ENCODE assay signal across 19 cellular contexts in genomic region chr1:56206391-56206790, GRCh38.
A peak's percentile ranks its signal among the peaks of the same experiment; 100 is the strongest.
DNase-seq lines count a peak whose midpoint lies in the region; ATAC-seq and TF ChIP-seq lines count a peak whose summit lies in the region.
"Had no signal": no experiment of that assay in that cellular context is flagged by ENCODE, and none has a peak within 500 bp of the region (broad histone marks: within the 10 kb centered on the region; RNA-seq: fewer than 3 reads in every experiment).

No MANE protein-coding gene starts in this region.

- peaks cover 17% of the 10 kb centered on the region for H3K9me3 ChIP-seq in IMR-90 (ENCODE audit: control insufficient read depth, insufficient read depth, low read length)
- no peaks in the 10 kb centered on the region for H3K9me3 ChIP-seq in smooth muscle cell (replicated peaks; ENCODE audit: low read depth)
- H3K9me3 ChIP-seq: BE2C had no signal

- no peak overlapping the region for H3K4ac ChIP-seq in IMR-90 (ENCODE audit: low read depth, low read length)

- DNase-seq in IMR-90 (peak; percentile 22), brain microvascular endothelial cell (peak; percentile 1), myocyte (ENCODE audit: low read depth) (peak; percentile 64), NCI-H774 (lab: John Stamatoyannopoulos, UW) (no peak), NCI-H1417 treated with DMSO at 0.1 percent for 48 hours (lab: John Stamatoyannopoulos, UW) (no peak), smooth muscle cell (lab: John Stamatoyannopoulos, UW; ENCODE audit: unreplicated experiment) (no peak)
- DNase-seq: BE2C; CD4-positive, alpha-beta T cell; CD8-positive, alpha-beta memory T cell; DMS 273 treated with DMSO at 0.1 percent for 48 hours; DMS79; EL; GDM1; GM23248; H7; HCEC 1CT had no signal

- dilution Hi-C loops in IMR-90 (cut with HindIII; ENCODE audit: low sequenced_read_pairs, unreplicated experiment): no loop called here

- no peak overlapping the region for H2AK9ac ChIP-seq in IMR-90 (replicated peaks; ENCODE audit: low read depth, low read length, poor library complexity)

- no peak overlapping the region for H4K5ac ChIP-seq in IMR-90 (ENCODE audit: low read depth, low read length)

- no peak for TF ChIP-seq CTCF in IMR-90 (conservative IDR thresholded peaks at IDR 0.05; ENCODE audit: low read depth, low read length)
- TF ChIP-seq CTCF in brain microvascular endothelial cell (IDR thresholded peaks at IDR 0.05; ENCODE audit: low read depth, low read length, missing control alignments): no peak
- no peak for TF ChIP-seq CTCF in smooth muscle cell (IDR thresholded peaks at IDR 0.05; ENCODE audit: borderline replicate concordance, insufficient read depth, poor library complexity, severe bottlenecking)

- H2BK5ac ChIP-seq in IMR-90 (ENCODE audit: low read depth, low read length, poor library complexity, severe bottlenecking): no peak overlapping the region

- no peak overlapping the region for H3K27ac ChIP-seq in IMR-90 (ENCODE audit: insufficient read depth, low read length)
- H3K27ac ChIP-seq in brain microvascular endothelial cell: no peak overlapping the region
- no peak overlapping the region for H3K27ac ChIP-seq in smooth muscle cell (ENCODE audit: low read depth)
- H3K27ac ChIP-seq: 22Rv1; BLaER1 treated with 17β-estradiol and CSF1 and Interleukin-3, amounts not matched to agents 10 nM and 100 nM; GM23248 had no signal

- no peak overlapping the region for H3K23ac ChIP-seq in IMR-90 (ENCODE audit: low read depth, low read length)

- ATAC-seq in IMR-90 (ENCODE audit: low read depth): no peak
- ATAC-seq: GM12878 had no signal

- H3K27me3 ChIP-seq in IMR-90 (ENCODE audit: control insufficient read depth, insufficient read depth, low read length) (no peaks in the 10 kb centered on the region), brain microvascular endothelial cell (replicated peaks) (no peaks in the 10 kb centered on the region), smooth muscle cell (ENCODE audit: low read depth) (no peaks in the 10 kb centered on the region)
- H3K27me3 ChIP-seq: BE2C; BLaER1 treated with 17β-estradiol and CSF1 and Interleukin-3, amounts not matched to agents 10 nM and 100 nM had no signal

- no peak for TF ChIP-seq RAD21 in IMR-90 (IDR thresholded peaks at IDR 0.05; ENCODE audit: low read length)

- H3K56ac ChIP-seq in IMR-90 (ENCODE audit: extremely low read depth, insufficient read depth, low read length): no peak overlapping the region

- H3K4me1 ChIP-seq in IMR-90 (ENCODE audit: control insufficient read depth, insufficient read depth, low read length): no peaks in the 10 kb centered on the region
- H3K4me1 ChIP-seq in smooth muscle cell (ENCODE audit: low read depth): no peaks in the 10 kb centered on the region
- H3K4me1 ChIP-seq: BE2C; BLaER1 treated with 17β-estradiol and CSF1 and Interleukin-3, amounts not matched to agents 10 nM and 100 nM had no signal

- BruUV-seq in IMR-90 (replicated peaks; lab: Mats Ljungman, UMichigan): no TSS peak

- H2BK20ac ChIP-seq in IMR-90 (ENCODE audit: low read depth, low read length): no peak overlapping the region

- CTCF ChIA-PET in IMR-90 (lab: Yijun Ruan, JAX): no interaction called here

- TF ChIP-seq POLR2A in IMR-90 (IDR thresholded peaks at IDR 0.05; ENCODE audit: low read depth, low read length): no peak

- no peak overlapping the region for H4K8ac ChIP-seq in IMR-90 (ENCODE audit: low read depth in 2 of 2, low read length in 2 of 2)

- H3K18ac ChIP-seq in IMR-90 (ENCODE audit: low read depth, low read length): no peak overlapping the region

- H2AFZ ChIP-seq in IMR-90 (replicated peaks; ENCODE audit: low read length, poor library complexity) (peak overlapping the region; percentile 53), smooth muscle cell (ENCODE audit: low read depth) (no peak overlapping the region)
- H2AFZ ChIP-seq: GM23248 had no signal

- H3K79me2 ChIP-seq in smooth muscle cell (ENCODE audit: low read depth): no peaks in the 10 kb centered on the region

- H4K20me1 ChIP-seq in IMR-90 (ENCODE audit: insufficient read depth, low read length) (no peaks in the 10 kb centered on the region), smooth muscle cell (ENCODE audit: low read depth) (no peaks in the 10 kb centered on the region)
- H4K20me1 ChIP-seq: BLaER1 treated with 17β-estradiol and CSF1 and Interleukin-3, amounts not matched to agents 10 nM and 100 nM had no signal

- no peaks in the 10 kb centered on the region for H3K9me1 ChIP-seq in IMR-90 (ENCODE audit: insufficient read depth, low read length)

- H3K79me1 ChIP-seq in IMR-90 (ENCODE audit: low read depth in 1 of 2, low read length in 2 of 2): no peaks in the 10 kb centered on the region

- H3K4me2 ChIP-seq in IMR-90 (ENCODE audit: low read depth, low read length): no peak overlapping the region
- no peak overlapping the region for H3K4me2 ChIP-seq in smooth muscle cell
- H3K4me2 ChIP-seq: BLaER1 treated with 17β-estradiol and CSF1 and Interleukin-3, amounts not matched to agents 10 nM and 100 nM had no signal

- no peak overlapping the region for H3K14ac ChIP-seq in IMR-90 (replicated peaks; ENCODE audit: low read depth, low read length)

- peaks cover 3% of the 10 kb centered on the region for H3F3A ChIP-seq in smooth muscle cell (ENCODE audit: low read depth)

- H2BK15ac ChIP-seq in IMR-90 (ENCODE audit: low read depth, low read length): no peak overlapping the region

- H4K91ac ChIP-seq in IMR-90 (ENCODE audit: insufficient read depth, low read depth, low read length): no peak overlapping the region

- POLR2A ChIA-PET in IMR-90 (lab: Charles Lee; ENCODE audit: unreplicated experiment): no interaction called here

- H3K36me3 ChIP-seq in IMR-90 (ENCODE audit: control insufficient read depth, insufficient read depth, low read length) (no peaks in the 10 kb centered on the region), brain microvascular endothelial cell (replicated peaks) (no peaks in the 10 kb centered on the region), smooth muscle cell (ENCODE audit: low read depth) (no peaks in the 10 kb centered on the region)
- H3K36me3 ChIP-seq: BE2C; BLaER1 treated with 17β-estradiol and CSF1 and Interleukin-3, amounts not matched to agents 10 nM and 100 nM had no signal

- in situ Hi-C loops in IMR-90 (cut with MboI; ENCODE audit: low sequenced_read_pairs): no loop called here
- in situ Hi-C loops in brain microvascular endothelial cell (cut with HindIII; ENCODE audit: low pct_ligation_motif_present, low sequenced_read_pairs): no loop called here

- intact Hi-C loops in IMR-90 (cut with micrococcal nuclease): no loop called here

- H3K4me3 ChIP-seq in IMR-90 (ENCODE audit: insufficient read depth, low read depth, low read length): no peak overlapping the region
- H3K4me3 ChIP-seq in brain microvascular endothelial cell (ENCODE audit: low read depth, low read length): no peak overlapping the region
- H3K4me3 ChIP-seq in smooth muscle cell: no peak overlapping the region
- H3K4me3 ChIP-seq: BLaER1 treated with 17β-estradiol and CSF1 and Interleukin-3, amounts not matched to agents 10 nM and 100 nM; GM12878; GM23248 had no signal

- WGBS in IMR-90 (ENCODE audit: extremely low coverage in 2 of 2, insufficient read length in 1 of 2), 2 experiments: no CpG with 5 or more reads among the region's 2 CpGs
- 87% methylated on average over 2 of the region's 2 CpGs for WGBS in smooth muscle cell (ENCODE audit: low lambda C conversion rate)

- no peak overlapping the region for H2BK120ac ChIP-seq in IMR-90 (ENCODE audit: low read depth, low read length)

- H2AK5ac ChIP-seq in IMR-90 (ENCODE audit: low read depth, low read length): no peak overlapping the region

- no peak overlapping the region for H3K9ac ChIP-seq in IMR-90 (ENCODE audit: low read depth, low read length)
- H3K9ac ChIP-seq in smooth muscle cell (ENCODE audit: low read depth): no peak overlapping the region
- H3K9ac ChIP-seq: BLaER1 treated with 17β-estradiol and CSF1 and Interleukin-3, amounts not matched to agents 10 nM and 100 nM; GM23248 had no signal

TF ChIP-seq in IMR-90, 13 proteins besides CTCF, POLR2A, EP300 and RAD21:
- no peak for TF ChIP-seq MAFK (IDR thresholded peaks at IDR 0.05; ENCODE audit: low read depth, low read length)
- TF ChIP-seq CHD1 (IDR thresholded peaks at IDR 0.05; ENCODE audit: low read depth, low read length): no peak
- no peak for TF ChIP-seq ELK1 (IDR thresholded peaks at IDR 0.05; ENCODE audit: borderline replicate concordance, low read depth, low read length)
- no peak for TF ChIP-seq SMC3 (IDR thresholded peaks at IDR 0.05; ENCODE audit: low read depth, low read length)
- TF ChIP-seq CEBPB (IDR thresholded peaks at IDR 0.05; ENCODE audit: low read depth, low read length): no peak
- TF ChIP-seq USF2 (IDR thresholded peaks at IDR 0.05; ENCODE audit: low read depth, low read length): no peak
- TF ChIP-seq RCOR1 (IDR thresholded peaks at IDR 0.05; ENCODE audit: insufficient replicate concordance, low read length): no peak
- no peak for TF ChIP-seq FOS (IDR thresholded peaks at IDR 0.05; ENCODE audit: low read depth, low read length)
- no peak for TF ChIP-seq NFE2L2 (IDR thresholded peaks at IDR 0.05; ENCODE audit: low read depth, low read length)
- no peak for TF ChIP-seq MAZ (IDR thresholded peaks at IDR 0.05; ENCODE audit: borderline replicate concordance, low read depth, low read length)
- no peak for TF ChIP-seq RFX5 (IDR thresholded peaks at IDR 0.05; ENCODE audit: low read depth, low read length)
- no peak for TF ChIP-seq MXI1 (IDR thresholded peaks at IDR 0.05; ENCODE audit: borderline replicate concordance, low read depth, low read length)
- no peak for TF ChIP-seq BHLHE40 (IDR thresholded peaks at IDR 0.05; ENCODE audit: low read depth, low read length)

Comparison
In these comparisons a context has a peak if more than half of its experiments do, and no peak if none do; other contexts are left out.
1. DNase-seq: peak in IMR-90 (single experiment), brain microvascular endothelial cell (single experiment) and myocyte (single experiment); none in NCI-H774 (single experiment), NCI-H1417 treated with DMSO at 0.1 percent for 48 hours (single experiment) and smooth muscle cell (single experiment).